8 cellular contexts compared by ENCODE assay signal in genomic region chr7:43591551-43592180, GRCh38. TPM values are rescaled to one million over a fixed set of nuclear protein-coding genes. Genes with fewer than 3 reads are reported as not detected.
A peak's percentile ranks its signal among the peaks of the same experiment; 100 is the strongest.
DNase-seq lines count a peak whose midpoint lies in the region; ATAC-seq, FAIRE-seq and TF ChIP-seq lines count a peak whose summit lies in the region.
"Had no signal": no experiment of that assay in that cellular context is flagged by ENCODE, and none has a peak within 500 bp of the region (broad histone marks: within the 10 kb centered on the region; RNA-seq: fewer than 3 reads in every experiment).

No MANE protein-coding gene starts in this region.

- DNase-seq in HL-60 (ENCODE audit: low read depth in 1 of 2, low spot score in 1 of 2) (peak in 1 of 2 experiments; percentile 68), GM12878 (ENCODE audit: low read depth, low spot score) (no peak), trophoblast cell (peak; percentile 41 to 72), amygdala (lab: John Stamatoyannopoulos, UW) (no peak), NCI-H526 (lab: John Stamatoyannopoulos, UW) (no peak)
- DNase-seq: NCI-H2081 had no signal

- POLR2A ChIA-PET in GM12878 (lab: Charles Lee) = interaction anchor here (0.6 to 9.8 kb wide), 5 partner anchors 22 to 240 kb away, joined by 3 to 138 read pairs (median 4); no protein-coding TSS in a partner anchor

- intact Hi-C loops in GM12878 (cut with micrococcal nuclease; ENCODE audit: unreplicated experiment) = loop anchor here (1.0 kb wide), 1 partner anchor 57 kb away; no protein-coding TSS in a partner anchor

- peaks cover 1 to 9% of the 10 kb centered on the region in 2 experiments; a peak in 2 of 4 replicates for H3K36me3 ChIP-seq in GM12878 (ENCODE audit: control insufficient read depth in 2 of 2, insufficient read depth in 2 of 2, low read length in 1 of 2)
- no peaks in the 10 kb centered on the region for H3K36me3 ChIP-seq in trophoblast cell (ENCODE audit: control insufficient read depth in 1 of 2, insufficient read depth in 2 of 2, low read length in 2 of 2)

- in situ Hi-C loops in GM12878 (cut with MboI) = no loop called here

- no peak overlapping the region for H2BK5ac ChIP-seq in trophoblast cell (ENCODE audit: low read depth, low read length, poor library complexity)

- no peak overlapping the region for H2AFZ ChIP-seq in GM12878 (ENCODE audit: control insufficient read depth, low read depth, low read length)
- no peak overlapping the region for H2AFZ ChIP-seq in trophoblast cell (ENCODE audit: insufficient read depth, low read length, poor library complexity)

- no peaks in the 10 kb centered on the region; the same call in 2 of the 3 replicates for H3K9me3 ChIP-seq in GM12878 (replicated peaks; ENCODE audit: control insufficient read depth, insufficient read depth, low read length)
- H3K9me3 ChIP-seq in trophoblast cell (ENCODE audit: insufficient read depth, low read depth, low read length) = no peaks in the 10 kb centered on the region

- 2% methylated on average over 4 of the region's 4 CpGs for WGBS in GM12878 (ENCODE audit: insufficient coverage, insufficient replicate concordance, low lambda C conversion rate, missing lambda C conversion rate)
- no CpG with 5 or more reads among the region's 4 CpGs for WGBS in trophoblast cell (ENCODE audit: extremely low coverage, insufficient coverage, insufficient read length)

- peak overlapping the region; percentile 11; the same call in 1 of the 2 replicates for H3K9ac ChIP-seq in GM12878 (ENCODE audit: control insufficient read depth, insufficient read depth, low read length)
- no peak overlapping the region for H3K9ac ChIP-seq in trophoblast cell (ENCODE audit: low read length)

- no peak overlapping the region for H2AK5ac ChIP-seq in trophoblast cell (ENCODE audit: low read length)

- no peak for FAIRE-seq in GM12878 (lab: Jason Lieb, UNC)

- H4K20me1 ChIP-seq in GM12878 (ENCODE audit: control insufficient read depth, insufficient read depth) = no peaks in the 10 kb centered on the region

- no peak overlapping the region for H2BK12ac ChIP-seq in trophoblast cell (ENCODE audit: low read length)

- RAD21 ChIA-PET in GM12878 (lab: Charles Lee; ENCODE audit: unreplicated experiment) = interaction anchor here (1.2 to 12.2 kb wide), 5 partner anchors 9 to 134 kb away, joined by 4 to 280 read pairs (median 18); partner anchors contain the start of gene STK17A

- H3K4ac ChIP-seq in trophoblast cell (ENCODE audit: low read depth, low read length) = no peak overlapping the region

- no peak; a peak in 1 of 4 replicates for TF ChIP-seq EP300 in GM12878 (IDR thresholded peaks at IDR 0.05; ENCODE audit: borderline replicate concordance in 1 of 2, control insufficient read depth in 1 of 2, low read depth in 2 of 2, low read length in 2 of 2)

- H3K4me3 ChIP-seq in HL-60 (replicated peaks; ENCODE audit: insufficient read depth, low read length) = no peak overlapping the region
- H3K4me3 ChIP-seq in GM12878 = peak overlapping the region; percentile 71
- no peak overlapping the region for H3K4me3 ChIP-seq in trophoblast cell (ENCODE audit: low read depth, low read length)

- CTCF ChIA-PET in GM12878 (lab: Yijun Ruan, JAX) = interaction anchor here (1.2 to 12.5 kb wide), 6 partner anchors 9 to 247 kb away, joined by 3 to 183 read pairs (median 12); partner anchors contain the start of gene STK17A

- no TSS peak for BruUV-seq in GM12878 (replicated peaks; lab: Mats Ljungman, UMichigan)

- TF ChIP-seq CTCF in HL-60 (IDR thresholded peaks at IDR 0.05; ENCODE audit: insufficient read depth, low read length) = no peak
- no peak for TF ChIP-seq CTCF in GM12878 (IDR thresholded peaks at IDR 0.05 in 2 of 3, conservative IDR thresholded peaks at IDR 0.05 in 1 of 3; ENCODE audit: control insufficient read depth in 2 of 3, extremely low read depth in 1 of 3, insufficient read depth in 1 of 3, low read depth in 3 of 3, low read length in 3 of 3)

- H2BK120ac ChIP-seq in trophoblast cell (ENCODE audit: insufficient read depth, low read length, poor library complexity) = no peak overlapping the region

- no peak overlapping the region for H3K14ac ChIP-seq in trophoblast cell (ENCODE audit: low read length)

- H4K91ac ChIP-seq in trophoblast cell (ENCODE audit: low read depth, low read length) = no peak overlapping the region

- SMC1A ChIA-PET in GM12878 (lab: Charles Lee; ENCODE audit: uncharacterized antibody, unreplicated experiment) = interaction anchor here (0.9 to 9.8 kb wide), 7 partner anchors 10 to 193 kb away, joined by 3 to 163 read pairs (median 20); partner anchors contain the start of genes COA1 and STK17A

- no peak for TF ChIP-seq RAD21 in GM12878 (IDR thresholded peaks at IDR 0.05; ENCODE audit: insufficient read depth, low read depth, low read length)

- H3K27me3 ChIP-seq in HL-60 (ENCODE audit: insufficient read depth, poor library complexity, severe bottlenecking) (no peaks in the 10 kb centered on the region), GM12878 (replicated peaks in 1 of 2; ENCODE audit: control insufficient read depth in 2 of 2, insufficient read depth in 2 of 2, low read length in 1 of 2) (no peaks in the 10 kb centered on the region), trophoblast cell (ENCODE audit: insufficient read depth, low read length) (no peaks in the 10 kb centered on the region)

- ATAC-seq in GM19395 (IDR thresholded peaks at IDR 0.05; ENCODE audit: unreplicated experiment) = peak; percentile 30
- ATAC-seq in GM12878 = peak; percentile 39
- no peak for ATAC-seq in HG02623 (IDR thresholded peaks at IDR 0.05; ENCODE audit: unreplicated experiment)

- H3K79me2 ChIP-seq in GM12878 (ENCODE audit: control insufficient read depth, insufficient read depth, low read length) (peaks cover 98% of the 10 kb centered on the region), trophoblast cell (ENCODE audit: control insufficient read depth, insufficient read depth, low read length, poor library complexity) (no peaks in the 10 kb centered on the region)

- no peak overlapping the region for H3K18ac ChIP-seq in trophoblast cell (ENCODE audit: low read length)

- no peak overlapping the region for H3K23ac ChIP-seq in trophoblast cell (ENCODE audit: low read length)

- no peak for TF ChIP-seq POLR2A in GM12878 (IDR thresholded peaks at IDR 0.05; ENCODE audit: low read depth, low read length)

- no peak overlapping the region for H4K8ac ChIP-seq in trophoblast cell (ENCODE audit: low read depth, low read length)

- H3K27ac ChIP-seq in HL-60 (replicated peaks) = peak overlapping the region; percentile 12; the same call in 1 of the 2 replicates
- peak overlapping the region; percentile 98 for H3K27ac ChIP-seq in GM12878 (ENCODE audit: control insufficient read depth, insufficient read depth)
- no peak overlapping the region for H3K27ac ChIP-seq in trophoblast cell (ENCODE audit: low read depth, low read length)

- H3K4me2 ChIP-seq in GM12878 (ENCODE audit: control insufficient read depth, insufficient read depth) (peak overlapping the region; percentile 70), trophoblast cell (ENCODE audit: low read length) (no peak overlapping the region)

- H4K12ac ChIP-seq in trophoblast cell (ENCODE audit: low read depth, low read length) = no peak overlapping the region

- H3K79me1 ChIP-seq in trophoblast cell (ENCODE audit: low read length) = no peaks in the 10 kb centered on the region

- H3K4me1 ChIP-seq in GM12878 (ENCODE audit: control insufficient read depth, insufficient read depth, low read length) = peaks cover 42% of the 10 kb centered on the region
- no peaks in the 10 kb centered on the region for H3K4me1 ChIP-seq in trophoblast cell (ENCODE audit: control insufficient read depth in 1 of 2, insufficient read depth in 2 of 2, low read length in 2 of 2)

TF ChIP-seq in GM12878, 131 proteins besides CTCF, POLR2A, EP300 and RAD21 (continues in another document):
- no peak for TF ChIP-seq CEBPB (IDR thresholded peaks at IDR 0.05; ENCODE audit: borderline replicate concordance in 1 of 2, low read depth in 2 of 2, low read length in 2 of 2)
- TF ChIP-seq SUZ12 (IDR thresholded peaks at IDR 0.05; ENCODE audit: unreplicated experiment) = no peak
- no peak for TF ChIP-seq IKZF1 (conservative IDR thresholded peaks at IDR 0.05)
- TF ChIP-seq CHD4 (IDR thresholded peaks at IDR 0.05) = no peak
- TF ChIP-seq LARP7 (IDR thresholded peaks at IDR 0.05) = no peak
- no peak for TF ChIP-seq HDAC2 (IDR thresholded peaks at IDR 0.05)
- peak; percentile 25; the same call in 1 of the 2 replicates for TF ChIP-seq GATAD2B (conservative IDR thresholded peaks at IDR 0.05; ENCODE audit: low read depth)
- no peak for TF ChIP-seq CHD2 (IDR thresholded peaks at IDR 0.05; ENCODE audit: borderline replicate concordance, low read depth, low read length)
- no peak for TF ChIP-seq NFIC (IDR thresholded peaks at IDR 0.05; ENCODE audit: low read depth, low read length)
- TF ChIP-seq YY1 (IDR thresholded peaks at IDR 0.05; ENCODE audit: low read depth, low read length) = peak; percentile 67

RNA-seq across cellular contexts. Expression of gene STK17A, which starts 8.8 kb away (rescaled TPM):
- total RNA-seq in GM12878 (2013; cell fraction: nucleolus; rRNA removed) = 94.4 and 99.8 TPM in 2 replicates
- total RNA-seq in GM12878 (2014; rRNA removed) (65.9 and 80.7 TPM in 2 replicates), GM12878 (2014; rRNA removed; fragmentation: Illumina TruSeq; extraction: Trizol) (72.3 and 76.6 TPM in 2 replicates), GM12878 (2021) (60.9 and 65.6 TPM in 2 replicates)
- polyA plus RNA-seq in GM12878 (2011; ENCODE audit: low read depth) = 51.0 TPM
- polyA plus RNA-seq in GM12878 (2011; rRNA removed) (77.4 and 138 TPM in 2 replicates), GM12878 (2014; fragmentation: Illumina TruSeq; extraction: Trizol) (74.9 and 104 TPM in 2 replicates), GM12878 (2014; fragmentation: Nextera tagmentation; extraction: Ambion mirVana) (10 to 100 TPM; 18.5 to 27.6 TPM), GM12878 (2014; rRNA removed) (51.7 and 66.6 TPM in 2 replicates), GM12878 (2016; fragmentation: Nextera tagmentation; extraction: Ambion mirVana) (10 to 100 TPM; 91.0 to 91.6 TPM)
- 24.4 and 26.9 TPM in 2 replicates for polyA plus RNA-seq in GM12878 (2011; cell fraction: cytosol; rRNA removed)
- 39.7 and 43.6 TPM in 2 replicates for polyA plus RNA-seq in GM12878 (2011; cell fraction: nucleus; rRNA removed)
- polyA plus RNA-seq in GM12878 (2012) = 60.4 and 72.7 TPM in 2 replicates
- polyA minus RNA-seq in GM12878 (2011; rRNA and poly(A)+ RNA removed) = 21.0 and 30.4 TPM in 2 replicates
- 16.0 and 19.9 TPM in 2 replicates for polyA minus RNA-seq in GM12878 (2011; cell fraction: cytosol; rRNA and poly(A)+ RNA removed)
- polyA minus RNA-seq in GM12878 (2011; cell fraction: nucleus; rRNA and poly(A)+ RNA removed) = 20.2 and 32.9 TPM in 2 replicates
- polyA plus RNA-seq in trophoblast cell (2013) = 9.6 and 10.1 TPM in 2 replicates

Comparison
In these comparisons a context has a peak if more than half of its experiments do, and no peak if none do; other contexts are left out.
1. DNase-seq: peak in trophoblast cell (2 of 2); none in GM12878 (single experiment), amygdala (0 of 56) and NCI-H526 (0 of 2).